ENCODE assay signal across 34 cellular contexts in genomic region chr2:97918818-97919217, GRCh38.
"Had no signal": no experiment of that assay in that cellular context is flagged by ENCODE, and none has a peak within 500 bp of the region (broad histone marks: within the 10 kb centered on the region; RNA-seq: fewer than 3 reads in every experiment).

No MANE protein-coding gene starts in this region.

- H3K9me3 ChIP-seq: adrenal gland, body of pancreas, breast epithelium had no signal

- DNase-seq: activated B cell treated with CpG ODN at 0.5 μM for 24 hours; activated CD4-positive, alpha-beta memory T cell treated with anti-CD3 and anti-CD28 coated beads for 36 hours; activated CD4-positive, alpha-beta T cell treated with anti-CD3 and anti-CD28 coated beads for 4 hours; activated CD4-positive, alpha-beta T cell treated with anti-CD3 and anti-CD28 coated beads, Interleukin-2, amount 10 ng/mL, durations not matched to agents 24 days and 14 days; activated CD4-positive, alpha-beta T cell treated with anti-CD3 and anti-CD28 coated beads, Interleukin-2, amount 50 U/mL, for 1 hour; activated CD4-positive, alpha-beta T cell treated with anti-CD3 and anti-CD28 coated beads, Interleukin-2, amount 50 U/mL, for 4 hours; activated CD4-positive, CD25-positive, alpha-beta regulatory T cell treated with anti-CD3 and anti-CD28 coated beads, Interleukin-2, amount 50 U/mL, for 72 hours; activated CD8-positive, alpha-beta memory T cell treated with anti-CD3 and anti-CD28 coated beads, Interleukin-2, amount 50 U/mL, for 4 hours; activated CD8-positive, alpha-beta T cell treated with anti-CD3 and anti-CD28 coated beads for 36 hours; activated effector memory CD4-positive, alpha-beta T cell treated with anti-CD3 and anti-CD28 coated beads, Interleukin-2, amount 50 U/mL, for 16 hours; activated gamma-delta T cell treated with Interleukin-2 at 50 U/mL for 16 hours; activated naive CD4-positive, alpha-beta T cell; activated naive CD4-positive, alpha-beta T cell treated with anti-CD3 and anti-CD28 coated beads for 36 hours; activated naive CD4-positive, alpha-beta T cell treated with anti-CD3 and anti-CD28 coated beads, Interleukin-2, amount 50 U/mL, for 16 hours; activated naive CD8-positive, alpha-beta T cell treated with anti-CD3 and anti-CD28 coated beads for 36 hours; activated T-cell treated with anti-CD3 and anti-CD28 coated beads for 4 hours; activated T-cell treated with anti-CD3 and anti-CD28 coated beads, Interleukin-2, amount 50 U/mL, for 1 hour; activated T-cell treated with anti-CD3 and anti-CD28 coated beads, Interleukin-2, amount 50 U/mL, for 4 hours; activated T-cell treated with anti-CD3 and anti-CD28 coated beads, Interleukin-2, amount 50 U/mL, for 72 hours; adrenal gland; amniotic stem cell; aorta; body of pancreas; brain microvascular endothelial cell; central memory CD4-positive, alpha-beta T cell; T-helper 1 cell; T-helper 2 cell; T-helper 9 cell had no signal

- FAIRE-seq: astrocyte, TTC549 had no signal

- H3K27ac ChIP-seq: adrenal gland, body of pancreas, brain microvascular endothelial cell, breast epithelium, VCaP had no signal

- H3K27me3 ChIP-seq: adrenal gland, body of pancreas, brain microvascular endothelial cell, breast epithelium had no signal

- H3K4me3 ChIP-seq: adrenal gland, body of pancreas, breast epithelium had no signal

- ATAC-seq: activated CD8-positive, alpha-beta T cell treated with anti-CD3 and anti-CD28 coated beads for 36 hours; activated naive CD4-positive, alpha-beta T cell treated with anti-CD3 and anti-CD28 coated beads, Interleukin-2, amount 50 U/mL, for 72 hours; activated T-cell treated with anti-CD3 and anti-CD28 coated beads, Interleukin-2, amount 50 U/mL, for 4 hours; activated T-cell treated with anti-CD3 and anti-CD28 coated beads, Interleukin-2, amount 50 U/mL, for 72 hours; activated T-helper 17 cell treated with anti-CD3 and anti-CD28 coated beads, Interleukin-2, amount 50 U/mL, for 72 hours; body of pancreas had no signal

- H3K36me3 ChIP-seq: adrenal gland, brain microvascular endothelial cell, breast epithelium had no signal

- H3K4me1 ChIP-seq: body of pancreas, breast epithelium had no signal
